In genomic region chr3:195712535-195712910, GRCh38 we compare ENCODE assay signal across 8 cellular contexts. TPM values are rescaled to one million over a fixed set of nuclear protein-coding genes. Genes with fewer than 3 reads are reported as not detected.
DNase-seq lines count a peak whose midpoint lies in the region; ATAC-seq, FAIRE-seq and TF ChIP-seq lines count a peak whose summit lies in the region.
"Not testable (repeated sequence)": the region's sequence is repeated elsewhere in the genome, so short reads cannot be mapped to it uniquely, and the experiment has no call there.
"Had no signal": no experiment of that assay in that cellular context is flagged by ENCODE, and none has a peak within 500 bp of the region (broad histone marks: within the 10 kb centered on the region; RNA-seq: fewer than 3 reads in every experiment).

No MANE protein-coding gene starts in this region.

- RAD21 ChIA-PET in GM12878 (lab: Charles Lee; ENCODE audit: unreplicated experiment) = not testable (repeated sequence)

- not testable (repeated sequence) for H3K4me3 Mint-ChIP-seq in activated T-helper 1 cell treated with anti-CD3 and anti-CD28 coated beads, Interleukin-12 subunit alpha, Interleukin-12 subunit beta, Interleukin-2, Interleukin-4 antibody, amounts not matched to agents 30 ng/mL and 10 ng/mL and 1 ng/mL, durations not matched to agents 14 hours and 24 hours and 36 hours; stimulated activated naive B cell treated with anti-CD40 and anti-IgM and Interleukin-4, amounts not matched to agents 10 μg/mL and 1 μg/mL and 100 μg/mL, for 72 hours

- FAIRE-seq in GM12878 (lab: Jason Lieb, UNC); HepG2 (lab: Jason Lieb, UNC): not testable (repeated sequence)

- H3K4me3 ChIP-seq in H7 (ENCODE audit: insufficient read depth, low read depth, low read length); GM12878; HepG2 (replicated peaks in 1 of 3; ENCODE audit: insufficient read depth in 1 of 3, low read depth in 2 of 3, low read length in 3 of 3): not testable (repeated sequence)

- peaks cover 14% of the 10 kb centered on the region for H3K4me1 Mint-ChIP-seq in activated T-helper 1 cell treated with anti-CD3 and anti-CD28 coated beads, Interleukin-12 subunit alpha, Interleukin-12 subunit beta, Interleukin-2, Interleukin-4 antibody, amounts not matched to agents 30 ng/mL and 10 ng/mL and 1 ng/mL, durations not matched to agents 14 hours and 24 hours and 36 hours (ENCODE audit: low read depth)
- peaks cover 16 to 25% of the 10 kb centered on the region in 2 donors for H3K4me1 Mint-ChIP-seq in stimulated activated naive B cell treated with anti-CD40 and anti-IgM and Interleukin-4, amounts not matched to agents 10 μg/mL and 1 μg/mL and 100 μg/mL, for 72 hours

- POLR2A ChIA-PET in GM12878 (lab: Charles Lee) = interaction anchor here (0.7 kb wide), 1 partner anchor 27 kb away, joined by 5 read pairs; no protein-coding TSS in a partner anchor
- POLR2A ChIA-PET in HepG2 (lab: Yijun Ruan, JAX) = not testable (repeated sequence)

- 74% methylated on average over 6 of the region's 8 CpGs for WGBS in GM12878 (ENCODE audit: insufficient coverage, insufficient replicate concordance, low lambda C conversion rate, missing lambda C conversion rate)
- 64% methylated on average over 8 of the region's 8 CpGs for WGBS in HepG2 (ENCODE audit: low lambda C conversion rate)

- not testable (repeated sequence) for H3K9ac ChIP-seq in GM12878 (ENCODE audit: control insufficient read depth, insufficient read depth, low read length); HepG2 (ENCODE audit: insufficient read depth, low read depth, low read length)

- not testable (repeated sequence) for H3K9me3 Mint-ChIP-seq in activated T-helper 1 cell treated with anti-CD3 and anti-CD28 coated beads, Interleukin-12 subunit alpha, Interleukin-12 subunit beta, Interleukin-2, Interleukin-4 antibody, amounts not matched to agents 30 ng/mL and 10 ng/mL and 1 ng/mL, durations not matched to agents 14 hours and 24 hours and 36 hours; stimulated activated naive B cell treated with anti-CD40 and anti-IgM and Interleukin-4, amounts not matched to agents 10 μg/mL and 1 μg/mL and 100 μg/mL, for 72 hours

- TF ChIP-seq RAD21 in GM12878 (IDR thresholded peaks at IDR 0.05; ENCODE audit: insufficient read depth, low read depth, low read length); HepG2 (CRISPR knock-in tag; IDR thresholded peaks at IDR 0.05): not testable (repeated sequence)

- H3K27ac ChIP-seq in GM12878 (ENCODE audit: control insufficient read depth, insufficient read depth); HepG2 (ENCODE audit: extremely low read length, insufficient read depth, low read length): not testable (repeated sequence)

- SMC1A ChIA-PET in GM12878 (lab: Charles Lee; ENCODE audit: uncharacterized antibody, unreplicated experiment) = not testable (repeated sequence)

- not testable (repeated sequence) for H3K27me3 ChIP-seq in H7 (ENCODE audit: control insufficient read depth, insufficient read depth, low read length); GM12878 (replicated peaks in 1 of 2; ENCODE audit: control insufficient read depth in 2 of 2, insufficient read depth in 2 of 2, low read length in 1 of 2); HepG2 (ENCODE audit: control insufficient read depth in 1 of 2, insufficient read depth in 2 of 2, low read length in 2 of 2)

- TF ChIP-seq POLR2A in GM12878 (IDR thresholded peaks at IDR 0.05; ENCODE audit: low read depth, low read length); HepG2 (IDR thresholded peaks at IDR 0.05; ENCODE audit: insufficient read depth in 1 of 2, low read depth in 2 of 2, low read length in 2 of 2): not testable (repeated sequence)

- TF ChIP-seq CTCF in GM12878 (IDR thresholded peaks at IDR 0.05 in 2 of 3, conservative IDR thresholded peaks at IDR 0.05 in 1 of 3; ENCODE audit: control insufficient read depth in 2 of 3, extremely low read depth in 1 of 3, insufficient read depth in 1 of 3, low read depth in 3 of 3, low read length in 3 of 3); HepG2 (CRISPR knock-in tag; IDR thresholded peaks at IDR 0.05): not testable (repeated sequence)

- H3K27ac Mint-ChIP-seq in activated T-helper 1 cell treated with anti-CD3 and anti-CD28 coated beads, Interleukin-12 subunit alpha, Interleukin-12 subunit beta, Interleukin-2, Interleukin-4 antibody, amounts not matched to agents 30 ng/mL and 10 ng/mL and 1 ng/mL, durations not matched to agents 14 hours and 24 hours and 36 hours = peak overlapping the region; percentile 18
- H3K27ac Mint-ChIP-seq in stimulated activated naive B cell treated with anti-CD40 and anti-IgM and Interleukin-4, amounts not matched to agents 10 μg/mL and 1 μg/mL and 100 μg/mL, for 72 hours = not testable (repeated sequence)

- CTCF ChIA-PET in GM12878 (lab: Yijun Ruan, JAX); HepG2 (lab: Yijun Ruan, JAX; ENCODE audit: low intra/inter-chr PET ratio, low total read pairs): not testable (repeated sequence)

- H3K27me3 Mint-ChIP-seq in activated T-helper 1 cell treated with anti-CD3 and anti-CD28 coated beads, Interleukin-12 subunit alpha, Interleukin-12 subunit beta, Interleukin-2, Interleukin-4 antibody, amounts not matched to agents 30 ng/mL and 10 ng/mL and 1 ng/mL, durations not matched to agents 14 hours and 24 hours and 36 hours (ENCODE audit: insufficient read depth); stimulated activated naive B cell treated with anti-CD40 and anti-IgM and Interleukin-4, amounts not matched to agents 10 μg/mL and 1 μg/mL and 100 μg/mL, for 72 hours: not testable (repeated sequence)

- H3K36me3 Mint-ChIP-seq in activated T-helper 1 cell treated with anti-CD3 and anti-CD28 coated beads, Interleukin-12 subunit alpha, Interleukin-12 subunit beta, Interleukin-2, Interleukin-4 antibody, amounts not matched to agents 30 ng/mL and 10 ng/mL and 1 ng/mL, durations not matched to agents 14 hours and 24 hours and 36 hours (ENCODE audit: low read depth) = peaks cover 41% of the 10 kb centered on the region
- H3K36me3 Mint-ChIP-seq in stimulated activated naive B cell treated with anti-CD40 and anti-IgM and Interleukin-4, amounts not matched to agents 10 μg/mL and 1 μg/mL and 100 μg/mL, for 72 hours = peaks cover 43 to 46% of the 10 kb centered on the region in 2 donors

- intact Hi-C loops in activated T-helper 1 cell treated with anti-CD3 and anti-CD28 coated beads, Interleukin-12 subunit alpha, Interleukin-12 subunit beta, Interleukin-2, Interleukin-4 antibody, amounts not matched to agents 30 ng/mL and 10 ng/mL and 1 ng/mL, durations not matched to agents 14 hours and 24 hours and 36 hours (cut with micrococcal nuclease); GM12878 (cut with micrococcal nuclease; ENCODE audit: unreplicated experiment); HepG2 (cut with micrococcal nuclease; ENCODE audit: unreplicated experiment): not testable (repeated sequence)

- BruUV-seq in GM12878 (replicated peaks; lab: Mats Ljungman, UMichigan); HepG2 (replicated peaks; lab: Mats Ljungman, UMichigan): not testable (repeated sequence)

- in situ Hi-C loops in GM12878 (cut with MboI); HepG2 (cut with HindIII; ENCODE audit: extremely low pct_ligation_motif_present, low pct_unique_long_range_greater_than_20kb): not testable (repeated sequence)

- not testable (repeated sequence) for H4K20me1 ChIP-seq in GM12878 (ENCODE audit: control insufficient read depth, insufficient read depth); HepG2 (ENCODE audit: insufficient read depth, low read length)

- not testable (repeated sequence) for H3K4me1 ChIP-seq in GM12878 (ENCODE audit: control insufficient read depth, insufficient read depth, low read length)
- H3K4me1 ChIP-seq in HepG2 (ENCODE audit: insufficient read depth, low read length) = peaks cover 19% of the 10 kb centered on the region

- H3K9me3 ChIP-seq in GM12878 (replicated peaks; ENCODE audit: control insufficient read depth, insufficient read depth, low read length); HepG2 (ENCODE audit: low read length): not testable (repeated sequence)

- ATAC-seq in GM12878 = peak; percentile 25; the same call in 2 of the 3 replicates
- ATAC-seq in HepG2 = peak; percentile 13; the same call in 2 of the 3 replicates
- ATAC-seq in stimulated activated naive B cell treated with anti-CD40 and anti-IgM and Interleukin-4, amounts not matched to agents 10 μg/mL and 1 μg/mL and 100 μg/mL, for 72 hours (replicated peaks) = peak; percentile 20 to 35

- not testable (repeated sequence) for H3K79me2 ChIP-seq in GM12878 (ENCODE audit: control insufficient read depth, insufficient read depth, low read length); HepG2 (ENCODE audit: insufficient read depth, low read length)

- H2AFZ ChIP-seq in GM12878 (ENCODE audit: control insufficient read depth, low read depth, low read length); HepG2 (ENCODE audit: low read length): not testable (repeated sequence)

- H3K36me3 ChIP-seq in H7 (replicated peaks; ENCODE audit: control insufficient read depth, insufficient read depth, low read length); GM12878 (ENCODE audit: control insufficient read depth in 2 of 2, insufficient read depth in 2 of 2, low read length in 1 of 2); HepG2 (replicated peaks in 1 of 2; ENCODE audit: control insufficient read depth in 1 of 2, insufficient read depth in 2 of 2, low read length in 2 of 2): not testable (repeated sequence)

- H3K4me2 ChIP-seq in GM12878 (ENCODE audit: control insufficient read depth, insufficient read depth); HepG2 (ENCODE audit: low read depth, low read length): not testable (repeated sequence)

- DNase-seq in D341Med (ENCODE audit: low spot score) (peak; percentile 52), H7 (peak; percentile 20), NAMALWA (ENCODE audit: low spot score) (peak; percentile 34)
- not testable (repeated sequence) for DNase-seq in activated T-helper 1 cell treated with anti-CD3 and anti-CD28 coated beads, Interleukin-12 subunit alpha, Interleukin-12 subunit beta, Interleukin-2, Interleukin-4 antibody, amounts not matched to agents 30 ng/mL and 10 ng/mL and 1 ng/mL, durations not matched to agents 14 hours and 24 hours and 36 hours (ENCODE audit: low spot score); GM12878 (ENCODE audit: low read depth, low spot score); HepG2 (ENCODE audit: low spot score); stimulated activated naive B cell treated with anti-CD40 and anti-IgM and Interleukin-4, amounts not matched to agents 10 μg/mL and 1 μg/mL and 100 μg/mL, for 72 hours

- TF ChIP-seq EP300 in GM12878 (IDR thresholded peaks at IDR 0.05; ENCODE audit: borderline replicate concordance in 1 of 2, control insufficient read depth in 1 of 2, low read depth in 2 of 2, low read length in 2 of 2); HepG2 (IDR thresholded peaks at IDR 0.05; ENCODE audit: low read depth in 2 of 2, low read length in 2 of 2); HepG2 (CRISPR knock-in tag; IDR thresholded peaks at IDR 0.05; ENCODE audit: borderline replicate concordance): not testable (repeated sequence)

RNA-seq across cellular contexts. Expression of gene MUC20, which starts 8.3 kb away (rescaled TPM):
- 0.52 and 0.69 TPM in 2 replicates for total RNA-seq in H7 (2014; rRNA removed; shearing (Covaris generic))
- 5.0 and 6.6 TPM in 2 replicates for total RNA-seq in activated T-helper 1 cell treated with anti-CD3 and anti-CD28 coated beads, Interleukin-12 subunit alpha, Interleukin-12 subunit beta, Interleukin-2, Interleukin-4 antibody, amounts not matched to agents 30 ng/mL and 10 ng/mL and 1 ng/mL, durations not matched to agents 14 hours and 24 hours and 36 hours
- 1.7 and 2.4 TPM in 2 replicates for total RNA-seq in GM12878 (2013; cell fraction: nucleolus; rRNA removed)
- total RNA-seq in GM12878 (2014; rRNA removed) (0.17 TPM in 1 of 2 replicates, not detected in the other), GM12878 (2014; rRNA removed; fragmentation: Illumina TruSeq; extraction: Trizol) (0.18 and 0.22 TPM in 2 replicates), GM12878 (2021) (0.13 and 0.46 TPM in 2 replicates), HepG2 (2016; rRNA removed; fragmentation: Illumina TruSeq; extraction: Trizol) (0.24 TPM in 1 of 2 replicates, not detected in the other)
- 0.47 TPM for polyA plus RNA-seq in GM12878 (2011; ENCODE audit: low read depth)
- polyA plus RNA-seq in GM12878 (2011; rRNA removed) (0.07 TPM in 1 of 2 replicates, not detected in the other), GM12878 (2014; fragmentation: Illumina TruSeq; extraction: Trizol) (0.38 TPM in 1 of 2 replicates, not detected in the other), GM12878 (2014; fragmentation: Nextera tagmentation; extraction: Ambion mirVana) (under 1 TPM; 0.04 to 0.06 TPM), GM12878 (2014; rRNA removed) (0.13 and 0.80 TPM in 2 replicates), GM12878 (2016; fragmentation: Nextera tagmentation; extraction: Ambion mirVana) (not detected), HepG2 (2011; rRNA removed) (0.83 and 1.2 TPM in 2 replicates)
- polyA plus RNA-seq in GM12878 (2011; cell fraction: cytosol; rRNA removed) = 0.09 TPM in 1 of 2 replicates, not detected in the other
- polyA plus RNA-seq in GM12878 (2011; cell fraction: nucleus; rRNA removed) = 0.19 and 0.63 TPM in 2 replicates
- 0.39 and 0.50 TPM in 2 replicates for polyA plus RNA-seq in GM12878 (2012)
- polyA minus RNA-seq in GM12878 (2011; rRNA and poly(A)+ RNA removed) = 0.31 TPM in 1 of 2 replicates, not detected in the other
- not detected in 2 replicates for polyA minus RNA-seq in GM12878 (2011; cell fraction: cytosol; rRNA and poly(A)+ RNA removed)
- 0.19 TPM in 1 of 2 replicates, not detected in the other for polyA minus RNA-seq in GM12878 (2011; cell fraction: nucleus; rRNA and poly(A)+ RNA removed)
- not detected in 2 replicates for total RNA-seq in HepG2 (2016; cell fraction: cytosol; rRNA removed; fragmentation: Illumina TruSeq; extraction: Trizol; ENCODE audit: low read depth)
- total RNA-seq in HepG2 (2016; cell fraction: insoluble cytoplasmic fraction; rRNA removed; fragmentation: Illumina TruSeq; extraction: Trizol) = 0.09 TPM in 1 of 2 replicates, not detected in the other
- not detected in 2 replicates for total RNA-seq in HepG2 (2016; cell fraction: membrane; rRNA removed; fragmentation: Illumina TruSeq; extraction: Trizol)
- 0.34 TPM in 1 of 2 replicates, not detected in the other for total RNA-seq in HepG2 (2016; cell fraction: nucleus; rRNA removed; fragmentation: Illumina TruSeq; extraction: Trizol)
- polyA plus RNA-seq in HepG2 (2011; cell fraction: cytosol; rRNA removed) = 0.35 and 0.39 TPM in 2 replicates
- polyA plus RNA-seq in HepG2 (2011; cell fraction: nucleus; rRNA removed) = 4.6 and 6.0 TPM in 2 replicates
- polyA plus RNA-seq in HepG2 (2012) = 1.5 and 1.9 TPM in 2 replicates
- 0.11 TPM in 1 of 2 replicates, not detected in the other for polyA plus RNA-seq in HepG2 (2016; cell fraction: cytosol; fragmentation: Illumina TruSeq; extraction: Trizol; ENCODE audit: low read depth)
- polyA plus RNA-seq in HepG2 (2016; cell fraction: insoluble cytoplasmic fraction; fragmentation: Illumina TruSeq; extraction: Trizol; ENCODE audit: low read depth) = 0.23 TPM in 1 of 2 replicates, not detected in the other
- 0.16 and 0.24 TPM in 2 replicates for polyA plus RNA-seq in HepG2 (2016; cell fraction: membrane; fragmentation: Illumina TruSeq; extraction: Trizol; ENCODE audit: low read depth)
- polyA plus RNA-seq in HepG2 (2016; cell fraction: nucleus; fragmentation: Illumina TruSeq; extraction: Trizol; ENCODE audit: insufficient read depth, low read depth) = 0.79 and 1.7 TPM in 2 replicates
- polyA minus RNA-seq in HepG2 (2011; rRNA and poly(A)+ RNA removed; ENCODE audit: low replicate concordance) = 0.23 and 0.48 TPM in 2 replicates
- not detected in 2 replicates for polyA minus RNA-seq in HepG2 (2011; cell fraction: cytosol; rRNA and poly(A)+ RNA removed)
- 1.2 TPM in 1 of 2 replicates, not detected in the other for polyA minus RNA-seq in HepG2 (2011; cell fraction: nucleus; rRNA and poly(A)+ RNA removed)
- total RNA-seq: GM23248 had no signal
- polyA plus RNA-seq: GM23248 had no signal
